In the genomic region with DNA sequence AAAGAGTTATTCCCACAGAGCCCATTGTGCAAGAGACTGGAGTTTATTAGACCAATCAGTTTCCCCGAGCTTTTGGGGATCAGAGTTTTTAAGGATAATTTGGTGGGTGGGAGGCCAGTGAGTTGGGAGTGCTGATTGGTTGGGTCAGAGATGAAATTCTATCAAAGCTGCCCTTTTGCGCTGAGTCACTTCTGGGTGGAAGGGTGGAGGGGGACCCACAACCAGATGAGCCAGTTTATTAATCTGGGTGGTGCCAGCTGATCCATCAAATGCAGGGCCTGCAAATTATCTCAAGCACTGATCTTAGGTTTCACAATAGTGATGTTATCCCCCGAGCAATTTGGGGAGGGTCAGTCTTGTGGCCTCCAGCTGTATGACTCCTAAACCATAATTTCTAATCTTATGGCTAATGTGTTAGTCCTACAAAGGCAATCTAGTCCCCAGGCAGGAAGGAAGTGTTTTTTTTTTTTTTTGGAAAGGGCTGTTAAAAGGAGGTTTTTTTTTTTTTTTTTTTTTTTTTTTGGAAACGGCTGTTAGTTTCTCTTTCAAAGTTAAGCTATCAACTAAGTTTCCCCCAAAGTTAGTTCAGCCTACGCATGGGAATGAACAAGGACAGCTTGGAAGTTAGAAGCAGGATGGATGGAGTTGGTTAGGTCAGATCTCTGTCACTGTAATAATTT, we compare ENCODE assay signal across 9 cellular contexts. TPM values are rescaled to one million over a fixed set of nuclear protein-coding genes. Genes with fewer than 3 reads are reported as not detected.
A peak's percentile ranks its signal among the peaks of the same experiment; 100 is the strongest.
DNase-seq lines count a peak whose midpoint lies in the region; ATAC-seq and TF ChIP-seq lines count a peak whose summit lies in the region.
"Had no signal": no experiment of that assay in that cellular context is flagged by ENCODE, and none has a peak within 500 bp of the region (broad histone marks: within the 10 kb centered on the region; RNA-seq: fewer than 3 reads in every experiment).

No MANE protein-coding gene starts in this region.

- H3K4me3 ChIP-seq in esophagus squamous epithelium, result no peak overlapping the region

- H3K36me3 ChIP-seq in esophagus squamous epithelium, result peaks cover 0 to 43% (median 4%) of the 10 kb centered on the region in 3 donors

- no peaks in the 10 kb centered on the region for H3K9me3 Mint-ChIP-seq in activated naive CD4-positive, alpha-beta T cell treated with anti-CD3 and anti-CD28 coated beads for 36 hours
- H3K9me3 Mint-ChIP-seq in activated naive CD4-positive, alpha-beta T cell treated with anti-CD3 and anti-CD28 coated beads, Interleukin-2, amount 50 U/mL, for 72 hours, result no peaks in the 10 kb centered on the region
- no peaks in the 10 kb centered on the region for H3K9me3 Mint-ChIP-seq in T-helper 1 cell treated with Interleukin-12 subunit alpha and Interleukin-12 subunit beta and Interleukin-4 antibody, amounts not matched to agents 30 μg/mL and 1 μg/mL, for 36 hours
- no peaks in the 10 kb centered on the region for H3K9me3 Mint-ChIP-seq in stimulated activated naive CD8-positive, alpha-beta T cell treated with anti-CD3 and anti-CD28 coated beads, Interleukin-15, amount 100 ng/mL, for 72 hours

- 54 to 65% methylated on average over 5 of the region's 5 CpGs for WGBS in esophagus squamous epithelium, 2 donors

- DNase-seq in activated naive CD4-positive, alpha-beta T cell treated with anti-CD3 and anti-CD28 coated beads for 36 hours, result no peak
- DNase-seq in activated naive CD4-positive, alpha-beta T cell treated with anti-CD3 and anti-CD28 coated beads, Interleukin-2, amount 50 U/mL, for 72 hours (ENCODE audit: low spot score in 2 of 2), result no peak
- DNase-seq in esophagus squamous epithelium (lab: John Stamatoyannopoulos, UW) (no peak), NCI-H226 (no peak)
- DNase-seq in stimulated activated naive CD8-positive, alpha-beta T cell treated with anti-CD3 and anti-CD28 coated beads, Interleukin-15, amount 100 ng/mL, for 72 hours, result no peak
- DNase-seq: RPMI8226 had no signal

- peak overlapping the region; percentile 67 for H3K27ac Mint-ChIP-seq in activated naive CD4-positive, alpha-beta T cell treated with anti-CD3 and anti-CD28 coated beads for 36 hours
- H3K27ac Mint-ChIP-seq in activated naive CD4-positive, alpha-beta T cell treated with anti-CD3 and anti-CD28 coated beads, Interleukin-2, amount 50 U/mL, for 72 hours, result peak overlapping the region in 1 of 2 donors; percentile 52
- H3K27ac Mint-ChIP-seq in T-helper 1 cell treated with Interleukin-12 subunit alpha and Interleukin-12 subunit beta and Interleukin-4 antibody, amounts not matched to agents 30 μg/mL and 1 μg/mL, for 36 hours, result peak overlapping the region; percentile 86
- peak overlapping the region; percentile 31 to 77 for H3K27ac Mint-ChIP-seq in stimulated activated naive CD8-positive, alpha-beta T cell treated with anti-CD3 and anti-CD28 coated beads, Interleukin-15, amount 100 ng/mL, for 72 hours

- peaks cover 19% of the 10 kb centered on the region for H3K4me1 Mint-ChIP-seq in activated naive CD4-positive, alpha-beta T cell treated with anti-CD3 and anti-CD28 coated beads for 36 hours (ENCODE audit: low read depth)
- H3K4me1 Mint-ChIP-seq in T-helper 1 cell treated with Interleukin-12 subunit alpha and Interleukin-12 subunit beta and Interleukin-4 antibody, amounts not matched to agents 30 μg/mL and 1 μg/mL, for 36 hours (ENCODE audit: low read depth), result peaks cover 16% of the 10 kb centered on the region
- H3K4me1 Mint-ChIP-seq in stimulated activated naive CD8-positive, alpha-beta T cell treated with anti-CD3 and anti-CD28 coated beads, Interleukin-15, amount 100 ng/mL, for 72 hours, result peaks cover 12% of the 10 kb centered on the region

- peak overlapping the region in 3 of 4 donors; percentile 26 to 64 (median 39) for H3K27ac ChIP-seq in esophagus squamous epithelium

- H3K4me3 Mint-ChIP-seq in activated naive CD4-positive, alpha-beta T cell treated with anti-CD3 and anti-CD28 coated beads for 36 hours, result peak overlapping the region; percentile 44
- H3K4me3 Mint-ChIP-seq in T-helper 1 cell treated with Interleukin-12 subunit alpha and Interleukin-12 subunit beta and Interleukin-4 antibody, amounts not matched to agents 30 μg/mL and 1 μg/mL, for 36 hours, result peak overlapping the region; percentile 40
- no peak overlapping the region for H3K4me3 Mint-ChIP-seq in stimulated activated naive CD8-positive, alpha-beta T cell treated with anti-CD3 and anti-CD28 coated beads, Interleukin-15, amount 100 ng/mL, for 72 hours

- no peak for TF ChIP-seq CTCF in esophagus squamous epithelium (IDR thresholded peaks at IDR 0.05)

- TF ChIP-seq POLR2A in esophagus squamous epithelium (IDR thresholded peaks at IDR 0.05), result no peak

- no peaks in the 10 kb centered on the region for H3K9me3 ChIP-seq in esophagus squamous epithelium

- CTCF ChIA-PET in activated naive CD4-positive, alpha-beta T cell treated with anti-CD3 and anti-CD28 coated beads for 36 hours (lab: Charles Lee), result interaction anchor here (1.0 to 1.6 kb wide), 2 partner anchors 30 to 63 kb away, joined by 3 to 6 read pairs; no protein-coding TSS in a partner anchor

- H3K27me3 ChIP-seq in esophagus squamous epithelium, result no peaks in the 10 kb centered on the region

- intact Hi-C loops in activated naive CD4-positive, alpha-beta T cell treated with anti-CD3 and anti-CD28 coated beads for 36 hours (cut with micrococcal nuclease), result no loop called here
- intact Hi-C loops in esophagus squamous epithelium (cut with DNase I), result no loop called here

- H3K4me1 ChIP-seq in esophagus squamous epithelium, result peaks cover 0 to 21% (median 12%) of the 10 kb centered on the region in 3 donors

- ATAC-seq in activated naive CD4-positive, alpha-beta T cell treated with anti-CD3 and anti-CD28 coated beads, Interleukin-2, amount 50 U/mL, for 72 hours, result no peak
- ATAC-seq in stimulated activated naive CD8-positive, alpha-beta T cell treated with anti-CD3 and anti-CD28 coated beads, Interleukin-15, amount 100 ng/mL, for 72 hours, result no peak
- no peak for ATAC-seq in GM19324 (IDR thresholded peaks at IDR 0.05; ENCODE audit: low FRiP score, unreplicated experiment)
- no peak for ATAC-seq in GM18907 (IDR thresholded peaks at IDR 0.05; ENCODE audit: unreplicated experiment)

- H3K27me3 Mint-ChIP-seq in activated naive CD4-positive, alpha-beta T cell treated with anti-CD3 and anti-CD28 coated beads for 36 hours (ENCODE audit: low read depth), result no peaks in the 10 kb centered on the region
- H3K27me3 Mint-ChIP-seq in T-helper 1 cell treated with Interleukin-12 subunit alpha and Interleukin-12 subunit beta and Interleukin-4 antibody, amounts not matched to agents 30 μg/mL and 1 μg/mL, for 36 hours (ENCODE audit: low read depth), result no peaks in the 10 kb centered on the region
- no peaks in the 10 kb centered on the region for H3K27me3 Mint-ChIP-seq in stimulated activated naive CD8-positive, alpha-beta T cell treated with anti-CD3 and anti-CD28 coated beads, Interleukin-15, amount 100 ng/mL, for 72 hours

- peaks cover 2% of the 10 kb centered on the region for H3K36me3 Mint-ChIP-seq in activated naive CD4-positive, alpha-beta T cell treated with anti-CD3 and anti-CD28 coated beads for 36 hours (ENCODE audit: low read depth)
- peaks cover 0 to 19% of the 10 kb centered on the region in 2 donors for H3K36me3 Mint-ChIP-seq in activated naive CD4-positive, alpha-beta T cell treated with anti-CD3 and anti-CD28 coated beads, Interleukin-2, amount 50 U/mL, for 72 hours
- H3K36me3 Mint-ChIP-seq in T-helper 1 cell treated with Interleukin-12 subunit alpha and Interleukin-12 subunit beta and Interleukin-4 antibody, amounts not matched to agents 30 μg/mL and 1 μg/mL, for 36 hours (ENCODE audit: low read depth), result peaks cover 28% of the 10 kb centered on the region

RNA-seq across cellular contexts. Expression of a gene that starts 7.4 kb away (rescaled TPM):
- under 1 TPM; 0.14 to 0.37 TPM for total RNA-seq in activated naive CD4-positive, alpha-beta T cell treated with anti-CD3 and anti-CD28 coated beads for 36 hours
- total RNA-seq in activated naive CD4-positive, alpha-beta T cell treated with anti-CD3 and anti-CD28 coated beads, Interleukin-2, amount 50 U/mL, for 72 hours, result under 1 TPM; 0.45 to 0.87 TPM
- 1 to 10 TPM in 2 of 4 donors, under 1 TPM in 1, not detected in 1; 0.88 to 4.5 (median 4.2) TPM for total RNA-seq in esophagus squamous epithelium

RNA-seq across cellular contexts. Expression of a gene that starts 24.0 kb away (rescaled TPM):
- 100 to 1,000 TPM; 138 to 144 TPM for total RNA-seq in activated naive CD4-positive, alpha-beta T cell treated with anti-CD3 and anti-CD28 coated beads for 36 hours
- total RNA-seq in activated naive CD4-positive, alpha-beta T cell treated with anti-CD3 and anti-CD28 coated beads, Interleukin-2, amount 50 U/mL, for 72 hours, result 100 to 1,000 TPM; 146 to 180 TPM
- total RNA-seq in esophagus squamous epithelium, result 100 to 1,000 TPM in 2 of 4 donors, 10 to 100 TPM in 2; 31.6 to 113 (median 99.1) TPM

RNA-seq across cellular contexts. Expression of a gene that starts 44.3 kb away (rescaled TPM):
- total RNA-seq in activated naive CD4-positive, alpha-beta T cell treated with anti-CD3 and anti-CD28 coated beads for 36 hours, result 10 to 100 TPM; 91.0 to 91.5 TPM
- 100 to 1,000 TPM in 1 of 2 donors, 10 to 100 TPM in 1; 71.0 to 173 TPM for total RNA-seq in activated naive CD4-positive, alpha-beta T cell treated with anti-CD3 and anti-CD28 coated beads, Interleukin-2, amount 50 U/mL, for 72 hours
- total RNA-seq in esophagus squamous epithelium, result 10 to 100 TPM; 10.5 to 39.5 (median 23.0) TPM

Comparison
In these comparisons a context has a peak if more than half of its experiments do, and no peak if none do; other contexts are left out.
1. H3K4me3 Mint-ChIP-seq: peak in activated naive CD4-positive, alpha-beta T cell treated with anti-CD3 and anti-CD28 coated beads for 36 hours (single experiment) and T-helper 1 cell treated with Interleukin-12 subunit alpha and Interleukin-12 subunit beta and Interleukin-4 antibody, amounts not matched to agents 30 μg/mL and 1 μg/mL, for 36 hours (single experiment); none in stimulated activated naive CD8-positive, alpha-beta T cell treated with anti-CD3 and anti-CD28 coated beads, Interleukin-15, amount 100 ng/mL, for 72 hours (0 of 2).